In genomic region chr11:59559886-59560285, GRCh38 we compare ENCODE assay signal across 9 cellular contexts. TPM values are rescaled to one million over a fixed set of nuclear protein-coding genes. Genes with fewer than 3 reads are reported as not detected.
DNase-seq lines count a peak whose midpoint lies in the region; ATAC-seq and TF ChIP-seq lines count a peak whose summit lies in the region.
"Had no signal": no experiment of that assay in that cellular context is flagged by ENCODE, and none has a peak within 500 bp of the region (broad histone marks: within the 10 kb centered on the region; RNA-seq: fewer than 3 reads in every experiment).

No MANE protein-coding gene starts in this region.

- POLR2A ChIA-PET in SK-N-SH (lab: Yijun Ruan, JAX), result interaction anchor here (0.6 kb wide), 1 partner anchor 1292 kb away, joined by 3 read pairs; no protein-coding TSS in a partner anchor

- TF ChIP-seq RAD21 in SK-N-SH (IDR thresholded peaks at IDR 0.05; ENCODE audit: low read length), result no peak

- H4K20me1 ChIP-seq in SK-N-SH (ENCODE audit: insufficient read depth), result no peaks in the 10 kb centered on the region

- H3K27ac ChIP-seq in SK-N-SH (ENCODE audit: low read depth in 2 of 2, low read length in 1 of 2), result no peak overlapping the region; a peak in 1 of 4 replicates
- peak overlapping the region in 5 of 10 donors; percentile 71 to 87 (median 79) for H3K27ac ChIP-seq in heart right ventricle
- peak overlapping the region; percentile 81 for H3K27ac ChIP-seq in stomach smooth muscle (ENCODE audit: low read length)

- H3K9me3 ChIP-seq in SK-N-SH (no peaks in the 10 kb centered on the region), heart right ventricle (no peaks in the 10 kb centered on the region), stomach smooth muscle (ENCODE audit: control insufficient read depth in 2 of 2, low read length in 2 of 2) (no peaks in the 10 kb centered on the region)
- H3K9me3 ChIP-seq: right lobe of liver had no signal

- no peak for TF ChIP-seq EP300 in SK-N-SH (IDR thresholded peaks at IDR 0.05; ENCODE audit: borderline replicate concordance in 1 of 2, low read depth in 1 of 2, low read length in 1 of 2)

- H3K9ac ChIP-seq in SK-N-SH, result no peak overlapping the region
- H3K9ac ChIP-seq in stomach smooth muscle (ENCODE audit: low read length in 2 of 2), result peak overlapping the region; percentile 78 to 86

- TF ChIP-seq CTCF in SK-N-SH (IDR thresholded peaks at IDR 0.05) (no peak), heart right ventricle (IDR thresholded peaks at IDR 0.05) (no peak)

- peaks cover 0 to 5% of the 10 kb centered on the region in 2 experiments; a peak in 2 of 4 replicates for H3K4me1 ChIP-seq in SK-N-SH (ENCODE audit: control insufficient read depth in 1 of 2, insufficient read depth in 2 of 2, low read depth in 1 of 2, low read length in 1 of 2)
- H3K4me1 ChIP-seq in heart right ventricle, result peaks cover 0 to 35% (median 25%) of the 10 kb centered on the region in 9 donors
- peaks cover 10% of the 10 kb centered on the region for H3K4me1 ChIP-seq in stomach smooth muscle (ENCODE audit: control insufficient read depth, insufficient read depth, low read length)

- H3K79me2 ChIP-seq in SK-N-SH (ENCODE audit: insufficient read depth), result no peaks in the 10 kb centered on the region

- DNase-seq in NCI-H146 (lab: John Stamatoyannopoulos, UW) (peak; percentile 61), NCI-H146 treated with DMSO at 0.1 percent for 48 hours (lab: John Stamatoyannopoulos, UW; ENCODE audit: unreplicated experiment) (no peak), SK-N-SH (peak; percentile 26), heart right ventricle (no peak), CD1c-positive myeloid dendritic cell (ENCODE audit: extremely low spot score) (no peak), NCI-H524 treated with DMSO at 0.1 percent for 48 hours (lab: John Stamatoyannopoulos, UW) (no peak)
- no peak for DNase-seq in stimulated activated CD4-positive, alpha-beta T cell treated with anti-CD3 and anti-CD28 coated beads, Interleukin-2, amount 100 ng/mL, for 48 hours
- DNase-seq: right lobe of liver had no signal

- H3K4me2 ChIP-seq in SK-N-SH, result peak overlapping the region; percentile 97

- no peak overlapping the region for H2AFZ ChIP-seq in SK-N-SH (ENCODE audit: low read depth)

- CTCF ChIA-PET in SK-N-SH (lab: Yijun Ruan, JAX), result interaction anchor here (1.1 to 3.7 kb wide), 3 partner anchors 10 to 263 kb away, joined by 5 to 17 read pairs (median 11); no protein-coding TSS in a partner anchor

- intact Hi-C loops in heart right ventricle (cut with DNase I), result loop anchor here in 6 of 10 donors (5.0 to 10.0 kb wide), 5 partner anchors 55 to 985 kb away; partner anchors contain the start of genes OSBP (in 4 of the 6), LPXN (in 1 of the 6), PATL1 (in 1 of the 6) and ZFP91 (in 1 of the 6)

- no peaks in the 10 kb centered on the region for H3K27me3 ChIP-seq in SK-N-SH (ENCODE audit: insufficient read depth)
- H3K27me3 ChIP-seq in heart right ventricle, result no peaks in the 10 kb centered on the region
- no peaks in the 10 kb centered on the region for H3K27me3 ChIP-seq in stomach smooth muscle (ENCODE audit: control insufficient read depth in 1 of 2, insufficient read depth in 2 of 2, low read length in 2 of 2)
- H3K27me3 ChIP-seq: right lobe of liver had no signal

- no peaks in the 10 kb centered on the region for H3K9me2 ChIP-seq in SK-N-SH

- peak overlapping the region; percentile 79 to 86; a peak in 3 of 4 replicates for H3K4me3 ChIP-seq in SK-N-SH (ENCODE audit: low read depth in 2 of 2, low read length in 1 of 2)
- peak overlapping the region in 8 of 10 donors; percentile 54 to 91 (median 82) for H3K4me3 ChIP-seq in heart right ventricle
- H3K4me3 ChIP-seq in stomach smooth muscle (ENCODE audit: low read length in 2 of 2), result peak overlapping the region; percentile 92 to 95

- ATAC-seq in heart right ventricle, result peak; percentile 3 to 33 (median 13)

- no peaks in the 10 kb centered on the region for H3K36me3 ChIP-seq in SK-N-SH (replicated peaks in 1 of 2; ENCODE audit: control insufficient read depth in 1 of 2, insufficient read depth in 2 of 2, low read length in 1 of 2)
- no peaks in the 10 kb centered on the region for H3K36me3 ChIP-seq in heart right ventricle
- no peaks in the 10 kb centered on the region for H3K36me3 ChIP-seq in stomach smooth muscle (ENCODE audit: control insufficient read depth in 2 of 2, insufficient read depth in 2 of 2, low read length in 2 of 2)
- H3K36me3 ChIP-seq: right lobe of liver had no signal

- WGBS in SK-N-SH (ENCODE audit: low lambda C conversion rate), result 46% methylated on average over 6 of the region's 8 CpGs
- 38 to 50% methylated on average over 8 of the region's 8 CpGs for WGBS in heart right ventricle, 2 donors

- H3F3A ChIP-seq in SK-N-SH (replicated peaks; ENCODE audit: insufficient read depth), result peaks cover 53% of the 10 kb centered on the region

TF ChIP-seq in SK-N-SH, 30 proteins besides CTCF, POLR2A, EP300 and RAD21:
- no peak for TF ChIP-seq PBX3 (IDR thresholded peaks at IDR 0.05)

RNA-seq across cellular contexts. Expression of gene OR4D9, which starts 48.5 kb away (rescaled TPM):
- polyA plus RNA-seq in SK-N-SH (2012; rRNA removed) (not detected in 2 replicates), heart right ventricle (not detected)
- polyA plus RNA-seq in SK-N-SH (2012; cell fraction: cytosol; rRNA removed), result not detected in 2 replicates
- polyA plus RNA-seq in SK-N-SH (2012; cell fraction: nucleus; rRNA removed), result not detected in 2 replicates
- total RNA-seq in heart right ventricle, result not detected
- total RNA-seq: right lobe of liver had no signal

RNA-seq across cellular contexts. Expression of gene OSBP, which starts 55.7 kb away (rescaled TPM):
- polyA plus RNA-seq in SK-N-SH (2012; rRNA removed) (11.8 and 12.1 TPM in 2 replicates), heart right ventricle (10 to 100 TPM; 11.2 to 13.8 TPM)
- 15.6 and 17.2 TPM in 2 replicates for polyA plus RNA-seq in SK-N-SH (2012; cell fraction: cytosol; rRNA removed)
- 9.9 and 21.0 TPM in 2 replicates for polyA plus RNA-seq in SK-N-SH (2012; cell fraction: nucleus; rRNA removed)
- total RNA-seq in heart right ventricle, result 10 to 100 TPM; 30.2 to 46.8 (median 39.3) TPM

RNA-seq across cellular contexts. Expression of gene OR4D11, which starts 56.5 kb away (rescaled TPM):
- polyA plus RNA-seq in SK-N-SH (2012; rRNA removed) (not detected in 2 replicates), heart right ventricle (not detected)
- polyA plus RNA-seq in SK-N-SH (2012; cell fraction: cytosol; rRNA removed), result not detected in 2 replicates
- not detected in 2 replicates for polyA plus RNA-seq in SK-N-SH (2012; cell fraction: nucleus; rRNA removed)
- total RNA-seq in heart right ventricle, result not detected
- total RNA-seq: right lobe of liver had no signal

Comparison
In these comparisons a context has a peak if more than half of its experiments do, and no peak if none do; other contexts are left out.
1. DNase-seq: peak in NCI-H146 (single experiment) and SK-N-SH (single experiment); none in NCI-H146 treated with DMSO at 0.1 percent for 48 hours (single experiment), heart right ventricle (0 of 2), stimulated activated CD4-positive, alpha-beta T cell treated with anti-CD3 and anti-CD28 coated beads, Interleukin-2, amount 100 ng/mL, for 48 hours (0 of 2), CD1c-positive myeloid dendritic cell (single experiment) and NCI-H524 treated with DMSO at 0.1 percent for 48 hours (single experiment).
2. Peak in every context shown above with its lines, with median percentiles within 50 percentile points of each other: H3K4me3 ChIP-seq.